1 cellular context compared by ENCODE assay signal in the genomic region with DNA sequence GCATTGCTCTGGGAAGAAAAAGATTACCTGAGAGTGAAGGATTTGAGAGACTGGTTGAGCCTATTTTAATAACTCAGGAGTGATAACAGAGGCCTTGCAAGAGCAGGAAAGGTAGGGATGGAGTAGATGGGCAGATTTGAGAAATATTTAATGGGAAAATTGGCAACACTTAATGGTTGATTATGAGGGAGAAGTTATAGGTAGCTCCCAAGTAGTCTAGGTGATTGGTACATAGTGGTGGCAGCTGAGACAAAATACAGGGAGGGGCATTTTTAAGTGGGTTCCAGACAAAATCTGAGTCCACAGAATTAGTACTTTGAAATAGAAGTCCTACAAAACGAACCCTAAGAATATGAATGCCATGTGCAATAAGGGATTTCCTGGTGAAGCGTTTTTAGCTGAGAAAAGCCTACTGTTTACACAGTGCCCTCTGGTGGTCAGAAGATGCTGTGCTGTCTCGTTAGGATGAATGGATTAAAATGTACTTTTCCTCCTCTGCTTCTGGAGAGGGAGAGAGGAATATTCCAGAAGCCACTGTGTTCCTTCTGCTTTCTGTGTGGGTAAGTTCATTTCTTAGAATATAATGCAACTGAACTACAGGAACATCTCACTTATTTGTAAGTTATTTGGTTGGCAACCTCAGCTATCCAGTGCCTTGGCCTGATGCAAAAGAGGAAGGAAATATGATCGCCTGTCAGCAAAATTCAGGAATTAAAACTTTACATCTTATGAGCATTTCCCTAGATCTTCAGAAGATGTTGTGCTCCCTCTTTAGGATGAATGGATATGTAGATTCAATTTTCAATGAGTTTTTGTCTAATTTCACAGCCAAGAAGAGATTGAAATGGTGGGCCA.
TF ChIP-seq lines count a peak whose summit lies in the region.

No MANE protein-coding gene starts in this region.

TF ChIP-seq in K562, 482 proteins besides CTCF, POLR2A, EP300 and RAD21:
- peak; percentile 23; the same call in 1 of the 2 replicates for TF ChIP-seq SMC3 (conservative IDR thresholded peaks at IDR 0.05; ENCODE audit: insufficient read depth, low read depth, low read length)
- TF ChIP-seq, protein P1, sequence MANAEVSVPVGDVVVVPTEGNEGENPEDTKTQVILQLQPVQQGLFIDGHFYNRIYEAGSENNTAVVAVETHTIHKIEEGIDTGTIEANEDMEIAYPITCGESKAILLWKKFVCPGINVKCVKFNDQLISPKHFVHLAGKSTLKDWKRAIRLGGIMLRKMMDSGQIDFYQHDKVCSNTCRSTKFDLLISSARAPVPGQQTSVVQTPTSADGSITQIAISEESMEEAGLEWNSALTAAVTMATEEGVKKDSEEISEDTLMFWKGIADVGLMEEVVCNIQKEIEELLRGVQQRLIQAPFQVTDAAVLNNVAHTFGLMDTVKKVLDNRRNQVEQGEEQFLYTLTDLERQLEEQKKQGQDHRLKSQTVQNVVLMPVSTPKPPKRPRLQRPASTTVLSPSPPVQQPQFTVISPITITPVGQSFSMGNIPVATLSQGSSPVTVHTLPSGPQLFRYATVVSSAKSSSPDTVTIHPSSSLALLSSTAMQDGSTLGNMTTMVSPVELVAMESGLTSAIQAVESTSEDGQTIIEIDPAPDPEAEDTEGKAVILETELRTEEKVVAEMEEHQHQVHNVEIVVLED (CRISPR knock-in tag; IDR thresholded peaks at IDR 0.05): no peak
